In the genomic region with DNA sequence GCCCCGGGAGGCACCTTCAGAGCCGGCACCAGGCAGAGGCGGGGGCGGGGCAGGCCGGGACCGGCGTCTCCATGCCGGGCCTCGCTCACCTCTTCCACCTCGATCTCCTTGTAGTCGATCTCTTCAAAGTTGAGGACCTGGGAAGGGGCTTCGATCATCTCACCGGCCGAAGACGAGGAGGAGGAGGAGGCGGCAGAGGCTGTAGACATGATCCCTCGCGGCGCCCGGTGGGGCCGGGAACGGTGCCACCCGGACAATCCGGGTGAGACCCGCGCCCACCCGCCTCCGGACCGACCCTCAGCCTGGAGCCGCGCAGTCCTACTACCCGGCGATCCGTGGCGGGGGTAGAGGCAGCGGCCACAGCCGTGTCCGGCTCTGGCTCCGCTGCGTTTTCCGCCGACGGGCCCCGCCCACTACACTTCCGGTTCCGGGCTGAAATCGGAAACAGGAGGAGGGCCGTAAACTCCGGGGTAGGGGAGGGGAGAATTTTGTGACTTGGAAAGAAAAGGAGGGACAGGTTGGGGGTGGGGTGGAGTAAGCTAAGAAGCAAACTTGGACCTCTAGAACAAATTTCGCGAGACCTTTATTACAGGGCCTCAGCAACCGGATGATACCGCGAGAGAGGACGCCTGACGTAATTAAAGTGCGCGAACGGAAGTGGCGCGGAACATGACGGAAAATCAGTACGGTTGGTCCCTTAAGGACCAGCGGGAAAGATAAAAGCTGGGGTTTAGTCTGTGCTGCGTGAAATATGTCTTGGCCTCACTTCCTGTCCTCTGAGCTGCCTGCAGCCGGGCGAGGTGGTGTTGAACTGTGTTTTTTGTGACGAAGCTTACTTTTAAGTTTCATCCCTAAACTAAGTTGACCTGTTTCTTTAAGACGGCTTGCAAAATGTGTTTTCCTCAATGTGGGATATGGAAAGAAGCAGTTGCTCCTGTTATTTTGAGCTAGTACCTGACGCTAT, we compare ENCODE assay signal across 8 cellular contexts. TPM values are rescaled to one million over a fixed set of nuclear protein-coding genes. Genes with fewer than 3 reads are reported as not detected.
DNase-seq lines count a peak whose midpoint lies in the region; ATAC-seq and TF ChIP-seq lines count a peak whose summit lies in the region.

A gene (minus strand): TSS at position 398 of the 964 bp plus-strand sequence. CDS start 189 bp downstream, at position 209.

- peaks cover 6% of the 10 kb centered on the region for H3K27me3 Mint-ChIP-seq in activated B cell treated with CpG ODN at 0.5 μM for 24 hours

- in situ Hi-C loops in GM18951 (cut with MboI; ENCODE audit: low sequenced_read_pairs, unreplicated experiment), result no loop called here

- H3K27ac ChIP-seq in caudate nucleus (ENCODE audit: low read depth, low read length) (peak within 1 kb of the TSS; percentile 99), spleen (peak within 1 kb of the TSS; percentile 76 to 97 (median 95))

- no peaks in the 10 kb centered on the region for H3K9me3 Mint-ChIP-seq in activated B cell treated with CpG ODN at 0.5 μM for 24 hours

- TF ChIP-seq CTCF in activated B cell treated with CpG ODN at 0.5 μM for 24 hours (IDR thresholded peaks at IDR 0.05) (no peak), spleen (IDR thresholded peaks at IDR 0.05 in 8 of 11, conservative IDR thresholded peaks at IDR 0.05 in 3 of 11) (peak in 1 of 11 experiments; percentile 7)

- ATAC-seq in HG03196 (IDR thresholded peaks at IDR 0.05; ENCODE audit: unreplicated experiment), result peak; percentile 88
- peak; percentile 86 for ATAC-seq in activated B cell treated with CpG ODN at 0.5 μM for 24 hours (ENCODE audit: low read depth)

- H3K36me3 ChIP-seq in spleen, result no peaks in the 10 kb centered on the region

- POLR2A ChIA-PET in activated B cell treated with CpG ODN at 0.5 μM for 24 hours (lab: Charles Lee), result interaction anchor here (0.5 to 0.9 kb wide), 6 partner anchors 194 to 1624 kb away, joined by 3 to 7 read pairs (median 4); a partner anchor contains a TSS

- H3K4me1 ChIP-seq in spleen, result peaks cover 12 to 47% (median 43%) of the 10 kb centered on the region in 6 donors

- TF ChIP-seq POLR2A in GM18951 (IDR thresholded peaks at IDR 0.05; ENCODE audit: extremely low read depth, insufficient read depth, insufficient read length) (peak; percentile 88), spleen (IDR thresholded peaks at IDR 0.05) (peak in 2 of 3 donors; percentile 57 to 58)

- H3K27me3 ChIP-seq in spleen (replicated peaks in 1 of 7), result peaks cover 0 to 11% (median 0%) of the 10 kb centered on the region in 7 donors

- DNase-seq in AG08395 (ENCODE audit: low spot score) (peak; percentile 93), NCI-H345 (lab: John Stamatoyannopoulos, UW) (peak; percentile 94), activated B cell treated with CpG ODN at 0.5 μM for 24 hours (peak; percentile 91), caudate nucleus (lab: John Stamatoyannopoulos, UW) (peak; percentile 58 to 99 (median 87)), inferior parietal cortex (ENCODE audit: extremely low spot score) (peak; percentile 99), spleen (peak; percentile 96)

- peaks cover 7% of the 10 kb centered on the region for H3K36me3 Mint-ChIP-seq in activated B cell treated with CpG ODN at 0.5 μM for 24 hours (ENCODE audit: low read depth)

- no peaks in the 10 kb centered on the region for H3K9me3 ChIP-seq in spleen

- peak within 1 kb of the TSS; percentile 94 for H3K4me3 Mint-ChIP-seq in activated B cell treated with CpG ODN at 0.5 μM for 24 hours

- CTCF ChIA-PET in activated B cell treated with CpG ODN at 0.5 μM for 24 hours (lab: Charles Lee), result no interaction called here

- intact Hi-C loops in activated B cell treated with CpG ODN at 0.5 μM for 24 hours (cut with micrococcal nuclease) (loop anchor here (1.0 to 10.0 kb wide), 8 partner anchors 290 to 1624 kb away; a partner anchor contains a TSS), spleen (cut with DNase I; ENCODE audit: low total_unique reads) (no loop called here)

- H3K4me3 ChIP-seq in spleen, result peak within 1 kb of the TSS; percentile 75 to 98 (median 89)

- WGBS in spleen, 5 donors, result 0 to 1% (median 1%) methylated on average over 41 to 70 of the region's 70 CpGs

- peaks cover 42% of the 10 kb centered on the region for H3K4me1 Mint-ChIP-seq in activated B cell treated with CpG ODN at 0.5 μM for 24 hours

- H3K27ac Mint-ChIP-seq in activated B cell treated with CpG ODN at 0.5 μM for 24 hours, result peak within 1 kb of the TSS; percentile 99

RNA-seq across cellular contexts. Expression of the gene that starts here (rescaled TPM):
- total RNA-seq in activated B cell treated with CpG ODN at 0.5 μM for 24 hours (23.8 and 27.2 TPM in 2 replicates), spleen (10 to 100 TPM; 30.2 to 56.9 (median 43.0) TPM)
- 10 to 100 TPM; 15.6 to 23.9 (median 22.2) TPM for polyA plus RNA-seq in spleen

Comparison
In these comparisons a context has a peak if more than half of its experiments do, and no peak if none do; other contexts are left out.
1. Peak in every context shown above with its lines: DNase-seq, ATAC-seq, H3K4me3 ChIP-seq and H3K27ac ChIP-seq.